Comparison of ENCODE assay signal across 14 cellular contexts in genomic region chr7:20541615-20542349, GRCh38.
DNase-seq lines count a peak whose midpoint lies in the region; ATAC-seq and TF ChIP-seq lines count a peak whose summit lies in the region.
"Had no signal": no experiment of that assay in that cellular context is flagged by ENCODE, and none has a peak within 500 bp of the region (broad histone marks: within the 10 kb centered on the region; RNA-seq: fewer than 3 reads in every experiment).

No MANE protein-coding gene starts in this region.

- WGBS in smooth muscle cell (ENCODE audit: low lambda C conversion rate) = 83% methylated on average over 6 of the region's 6 CpGs
- WGBS in aorta, 2 donors = 79 to 85% methylated on average over 6 of the region's 6 CpGs
- 64 to 79% methylated on average over 5 to 6 of the region's 6 CpGs for WGBS in transverse colon (ENCODE audit: low coverage in 1 of 2), 2 donors

- DNase-seq in activated CD4-positive, alpha-beta T cell treated with anti-CD3 and anti-CD28 coated beads for 36 hours = no peak
- DNase-seq in activated CD4-positive, alpha-beta T cell treated with anti-CD3 and anti-CD28 coated beads for 4 hours = no peak
- DNase-seq in NCI-H345 treated with DMSO at 0.1 percent for 48 hours (lab: John Stamatoyannopoulos, UW; ENCODE audit: unreplicated experiment) (peak; percentile 8), smooth muscle cell (lab: John Stamatoyannopoulos, UW; ENCODE audit: unreplicated experiment) (no peak), aorta (no peak), DMS 273 treated with DMSO at 0.1 percent for 48 hours (lab: John Stamatoyannopoulos, UW) (no peak), transverse colon (no peak)
- DNase-seq: NCI-H82; nucleus accumbens; stimulated activated CD4-positive, alpha-beta T cell treated with anti-CD3 and anti-CD28 coated beads, Interleukin-15, amount 100 ng/mL, for 24 hours had no signal

- no peaks in the 10 kb centered on the region for H3K27me3 Mint-ChIP-seq in activated CD4-positive, alpha-beta T cell treated with anti-CD3 and anti-CD28 coated beads for 36 hours
- H3K27me3 Mint-ChIP-seq: activated naive CD4-positive, alpha-beta T cell treated with anti-CD3 and anti-CD28 coated beads, Interleukin-2, amount 50 U/mL, for 24 hours; stimulated activated naive CD8-positive, alpha-beta T cell treated with anti-CD3 and anti-CD28 coated beads, Interleukin-15, Interleukin-2, amounts not matched to agents 100 ng/mL and 50 ng/mL, for 24 hours had no signal

- POLR2A ChIA-PET in activated CD4-positive, alpha-beta T cell treated with anti-CD3 and anti-CD28 coated beads for 36 hours (lab: Charles Lee) = no interaction called here

- H3K9me3 ChIP-seq in smooth muscle cell (replicated peaks; ENCODE audit: low read depth) = no peaks in the 10 kb centered on the region
- no peaks in the 10 kb centered on the region for H3K9me3 ChIP-seq in aorta (ENCODE audit: control insufficient read depth, low read length)
- H3K9me3 ChIP-seq in transverse colon = no peaks in the 10 kb centered on the region

- H3K9me3 Mint-ChIP-seq in activated CD4-positive, alpha-beta T cell treated with anti-CD3 and anti-CD28 coated beads for 36 hours (ENCODE audit: low read depth) = peaks cover 2% of the 10 kb centered on the region
- H3K9me3 Mint-ChIP-seq: activated naive CD4-positive, alpha-beta T cell treated with anti-CD3 and anti-CD28 coated beads, Interleukin-2, amount 50 U/mL, for 24 hours had no signal

- TF ChIP-seq POLR2A in transverse colon (IDR thresholded peaks at IDR 0.05) = no peak

- intact Hi-C loops in activated CD4-positive, alpha-beta T cell treated with anti-CD3 and anti-CD28 coated beads for 36 hours (cut with DNase I, micrococcal nuclease) = no loop called here
- intact Hi-C loops in aorta (cut with DNase I) = no loop called here
- intact Hi-C loops in transverse colon (cut with DNase I; ENCODE audit: low total_unique reads) = no loop called here

- CTCF ChIA-PET in activated CD4-positive, alpha-beta T cell treated with anti-CD3 and anti-CD28 coated beads for 36 hours (lab: Charles Lee) = no interaction called here

- H3K4me3 ChIP-seq in smooth muscle cell (no peak overlapping the region), aorta (ENCODE audit: low read length in 2 of 2) (no peak overlapping the region), transverse colon (no peak overlapping the region)

- TF ChIP-seq CTCF in smooth muscle cell (IDR thresholded peaks at IDR 0.05; ENCODE audit: borderline replicate concordance, insufficient read depth, poor library complexity, severe bottlenecking) (no peak), transverse colon (IDR thresholded peaks at IDR 0.05) (no peak)

- H3K4me3 Mint-ChIP-seq in activated CD4-positive, alpha-beta T cell treated with anti-CD3 and anti-CD28 coated beads for 36 hours = no peak overlapping the region
- H3K4me3 Mint-ChIP-seq: activated naive CD4-positive, alpha-beta T cell treated with anti-CD3 and anti-CD28 coated beads, Interleukin-2, amount 50 U/mL, for 24 hours; stimulated activated naive CD8-positive, alpha-beta T cell treated with anti-CD3 and anti-CD28 coated beads, Interleukin-15, Interleukin-2, amounts not matched to agents 100 ng/mL and 50 ng/mL, for 24 hours had no signal

- H3F3A ChIP-seq in smooth muscle cell (ENCODE audit: low read depth) = no peaks in the 10 kb centered on the region

- H3K36me3 Mint-ChIP-seq in activated CD4-positive, alpha-beta T cell treated with anti-CD3 and anti-CD28 coated beads for 36 hours (ENCODE audit: low read depth) = no peaks in the 10 kb centered on the region
- H3K36me3 Mint-ChIP-seq: activated naive CD4-positive, alpha-beta T cell treated with anti-CD3 and anti-CD28 coated beads, Interleukin-2, amount 50 U/mL, for 24 hours had no signal

- ATAC-seq in activated CD4-positive, alpha-beta T cell treated with anti-CD3 and anti-CD28 coated beads for 36 hours = peak; percentile 57
- ATAC-seq in HG02884 (IDR thresholded peaks at IDR 0.05; ENCODE audit: unreplicated experiment) (peak; percentile 67), aorta (ENCODE audit: low FRiP score) (no peak)

- no peak overlapping the region for H3K27ac Mint-ChIP-seq in activated CD4-positive, alpha-beta T cell treated with anti-CD3 and anti-CD28 coated beads for 36 hours
- H3K27ac Mint-ChIP-seq: activated naive CD4-positive, alpha-beta T cell treated with anti-CD3 and anti-CD28 coated beads, Interleukin-2, amount 50 U/mL, for 24 hours; stimulated activated naive CD8-positive, alpha-beta T cell treated with anti-CD3 and anti-CD28 coated beads, Interleukin-15, Interleukin-2, amounts not matched to agents 100 ng/mL and 50 ng/mL, for 24 hours had no signal

- H3K27ac ChIP-seq in smooth muscle cell (ENCODE audit: low read depth) (peak overlapping the region; percentile 58), aorta (ENCODE audit: low read depth in 1 of 2, low read length in 2 of 2) (no peak overlapping the region), transverse colon (no peak overlapping the region)
- H3K27ac ChIP-seq: KMS-11 had no signal

- H3K27me3 ChIP-seq in smooth muscle cell (ENCODE audit: low read depth) (no peaks in the 10 kb centered on the region), aorta (ENCODE audit: control insufficient read depth in 1 of 2, insufficient read depth in 2 of 2, low read length in 1 of 2) (no peaks in the 10 kb centered on the region), transverse colon (no peaks in the 10 kb centered on the region)

- TF ChIP-seq EP300 in transverse colon (IDR thresholded peaks at IDR 0.05; ENCODE audit: low read depth) = no peak

- no peaks in the 10 kb centered on the region for H3K79me2 ChIP-seq in smooth muscle cell (ENCODE audit: low read depth)

- H3K4me2 ChIP-seq in smooth muscle cell = no peak overlapping the region
- H3K4me2 ChIP-seq: KMS-11 had no signal

- H3K4me1 Mint-ChIP-seq in activated CD4-positive, alpha-beta T cell treated with anti-CD3 and anti-CD28 coated beads for 36 hours = no peaks in the 10 kb centered on the region
- H3K4me1 Mint-ChIP-seq: activated naive CD4-positive, alpha-beta T cell treated with anti-CD3 and anti-CD28 coated beads, Interleukin-2, amount 50 U/mL, for 24 hours had no signal

- no peaks in the 10 kb centered on the region for H4K20me1 ChIP-seq in smooth muscle cell (ENCODE audit: low read depth)

- no peak overlapping the region for H2AFZ ChIP-seq in smooth muscle cell (ENCODE audit: low read depth)

- H3K9ac ChIP-seq in smooth muscle cell (ENCODE audit: low read depth) = no peak overlapping the region
- H3K9ac ChIP-seq: KMS-11 had no signal

- H3K4me1 ChIP-seq in smooth muscle cell (ENCODE audit: low read depth) (peaks cover 4% of the 10 kb centered on the region), aorta (ENCODE audit: control insufficient read depth in 1 of 2, insufficient read depth in 2 of 2, low read length in 2 of 2) (no peaks in the 10 kb centered on the region), transverse colon (no peaks in the 10 kb centered on the region)

- H3K36me3 ChIP-seq in smooth muscle cell (ENCODE audit: low read depth) (no peaks in the 10 kb centered on the region), aorta (ENCODE audit: control insufficient read depth in 1 of 2, insufficient read depth in 2 of 2, low read length in 1 of 2) (no peaks in the 10 kb centered on the region), transverse colon (no peaks in the 10 kb centered on the region)

- in situ Hi-C loops in transverse colon (cut with MboI; ENCODE audit: low pct_ligation_motif_present in 1 of 4, low pct_unique_long_range_greater_than_20kb in 1 of 4, low sequenced_read_pairs in 3 of 4) = no loop called here
